ENCODE assay signal across 9 cellular contexts in the genomic region with DNA sequence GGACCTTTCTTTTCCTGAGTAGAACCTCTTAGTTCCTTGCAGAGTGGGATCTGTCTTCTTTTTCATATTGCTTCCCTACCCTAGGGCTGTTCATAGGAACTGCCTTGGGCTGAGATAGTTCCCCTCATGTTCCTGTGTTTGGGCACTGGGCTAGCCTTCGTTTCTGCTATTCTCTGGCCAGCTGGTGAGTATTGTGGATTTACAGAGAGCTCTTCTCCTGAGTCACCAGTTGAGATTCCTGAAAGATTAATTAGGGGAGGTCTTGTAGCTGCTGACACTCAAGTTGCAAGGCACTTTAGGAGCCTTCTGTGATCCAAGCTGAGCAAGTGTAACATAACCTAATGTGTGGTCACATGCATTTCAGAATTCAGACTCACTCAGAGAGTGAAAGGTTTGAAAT. TPM values are rescaled to one million over a fixed set of nuclear protein-coding genes. Genes with fewer than 3 reads are reported as not detected.
A peak's percentile ranks its signal among the peaks of the same experiment; 100 is the strongest.
DNase-seq lines count a peak whose midpoint lies in the region; ATAC-seq and TF ChIP-seq lines count a peak whose summit lies in the region.
"Had no signal": no experiment of that assay in that cellular context is flagged by ENCODE, and none has a peak within 500 bp of the region (broad histone marks: within the 10 kb centered on the region; RNA-seq: fewer than 3 reads in every experiment).

No MANE protein-coding gene starts in this region.

- H3K36me3 ChIP-seq in right atrium auricular region (peaks cover 91% of the 10 kb centered on the region), vagina (peaks cover 0 to 88% of the 10 kb centered on the region in 2 donors)

- peak; percentile 30 for ATAC-seq in Right ventricle myocardium superior (ENCODE audit: poor library complexity)

- no peaks in the 10 kb centered on the region for H3K27me3 ChIP-seq in right atrium auricular region
- no peaks in the 10 kb centered on the region for H3K27me3 ChIP-seq in vagina

- H3K9me3 ChIP-seq in right atrium auricular region = no peaks in the 10 kb centered on the region
- no peaks in the 10 kb centered on the region for H3K9me3 ChIP-seq in vagina

- no peak overlapping the region for H3K27ac ChIP-seq in right atrium auricular region
- peak overlapping the region; percentile 13 for H3K27ac ChIP-seq in vagina

- H3K4me1 ChIP-seq in right atrium auricular region = peaks cover 0 to 7% of the 10 kb centered on the region in 2 donors
- H3K4me1 ChIP-seq in vagina = peaks cover 16% of the 10 kb centered on the region

- TF ChIP-seq POLR2A in vagina (IDR thresholded peaks at IDR 0.05) = no peak

- TF ChIP-seq CTCF in right atrium auricular region (IDR thresholded peaks at IDR 0.05) = no peak
- no peak for TF ChIP-seq CTCF in vagina (IDR thresholded peaks at IDR 0.05)

- H3K4me3 ChIP-seq in right atrium auricular region (no peak overlapping the region), vagina (no peak overlapping the region)
- H3K4me3 ChIP-seq: SK-N-MC had no signal

- DNase-seq in Right ventricle myocardium superior (no peak), right atrium auricular region (ENCODE audit: low spot score) (no peak), amniotic epithelial cell (ENCODE audit: low read depth) (peak; percentile 90), kidney tubule cell (ENCODE audit: low spot score) (peak; percentile 87), vagina (ENCODE audit: extremely low spot score in 2 of 2) (no peak), NCI-H2196 (lab: John Stamatoyannopoulos, UW; ENCODE audit: unreplicated experiment) (no peak), NCI-H1105 (lab: John Stamatoyannopoulos, UW) (no peak), NOMO-1 treated with dmso at 0.1 percent for 144 hours (lab: John Stamatoyannopoulos, UW; ENCODE audit: unreplicated experiment) (no peak)

- intact Hi-C loops in Right ventricle myocardium superior (cut with DNase I) = no loop called here
- intact Hi-C loops in vagina (cut with DNase I) = no loop called here

RNA-seq across cellular contexts. Expression of a gene that starts 30.7 kb away (rescaled TPM):
- total RNA-seq in Right ventricle myocardium superior (43.5 TPM), right atrium auricular region (10 to 100 TPM; 31.1 to 37.9 TPM), vagina (100 TPM)

Comparison
In these comparisons a context has a peak if more than half of its experiments do, and no peak if none do; other contexts are left out.
1. DNase-seq: peak in amniotic epithelial cell (single experiment) and kidney tubule cell (single experiment); none in Right ventricle myocardium superior (single experiment), right atrium auricular region (single experiment), vagina (0 of 2), NCI-H2196 (single experiment), NCI-H1105 (single experiment) and NOMO-1 treated with dmso at 0.1 percent for 144 hours (single experiment).